ENCODE assay signal across 17 cellular contexts in genomic region chr1:229886636-229887035, GRCh38.
DNase-seq lines count a peak whose midpoint lies in the region; ATAC-seq and TF ChIP-seq lines count a peak whose summit lies in the region.
"Had no signal": no experiment of that assay in that cellular context is flagged by ENCODE, and none has a peak within 500 bp of the region (broad histone marks: within the 10 kb centered on the region; RNA-seq: fewer than 3 reads in every experiment).

No MANE protein-coding gene starts in this region.

- no peak overlapping the region for H2AFZ ChIP-seq in trophoblast cell (ENCODE audit: insufficient read depth, low read length, poor library complexity)

- H3K9ac ChIP-seq in trophoblast cell (ENCODE audit: low read length): no peak overlapping the region

- H4K8ac ChIP-seq in trophoblast cell (ENCODE audit: low read depth, low read length): no peak overlapping the region

- ATAC-seq in left ventricle myocardium superior: no peak
- ATAC-seq in gastroesophageal sphincter: no peak

- no peak overlapping the region for H3K14ac ChIP-seq in trophoblast cell (ENCODE audit: low read length)

- no peak overlapping the region for H4K12ac ChIP-seq in trophoblast cell (ENCODE audit: low read depth, low read length)

- no peaks in the 10 kb centered on the region for H3K36me3 ChIP-seq in left ventricle myocardium inferior
- no peaks in the 10 kb centered on the region for H3K36me3 ChIP-seq in gastroesophageal sphincter
- no peaks in the 10 kb centered on the region for H3K36me3 ChIP-seq in trophoblast cell (ENCODE audit: control insufficient read depth in 1 of 2, insufficient read depth in 2 of 2, low read length in 2 of 2)
- no peaks in the 10 kb centered on the region for H3K36me3 ChIP-seq in vagina
- no peaks in the 10 kb centered on the region for H3K36me3 ChIP-seq in ovary

- WGBS in gastroesophageal sphincter (ENCODE audit: low coverage in 1 of 2), 2 donors: 50 to 100% methylated on average over 1 to 2 of the region's 8 CpGs
- no CpG with 5 or more reads among the region's 8 CpGs for WGBS in trophoblast cell (ENCODE audit: extremely low coverage, insufficient coverage, insufficient read length)
- WGBS in ovary, 3 donors: 90 to 93% (median 91%) methylated on average over 8 of the region's 8 CpGs

- H4K91ac ChIP-seq in trophoblast cell (ENCODE audit: low read depth, low read length): no peak overlapping the region

- H3K9me3 ChIP-seq in left ventricle myocardium inferior (replicated peaks): no peaks in the 10 kb centered on the region
- H3K9me3 ChIP-seq in gastroesophageal sphincter: no peaks in the 10 kb centered on the region
- no peaks in the 10 kb centered on the region for H3K9me3 ChIP-seq in trophoblast cell (ENCODE audit: insufficient read depth, low read depth, low read length)
- H3K9me3 ChIP-seq in vagina: no peaks in the 10 kb centered on the region
- no peaks in the 10 kb centered on the region for H3K9me3 ChIP-seq in ovary

- no peaks in the 10 kb centered on the region for H3K79me1 ChIP-seq in trophoblast cell (ENCODE audit: low read length)

- no peak overlapping the region for H2BK5ac ChIP-seq in trophoblast cell (ENCODE audit: low read depth, low read length, poor library complexity)

- no peak overlapping the region for H2BK120ac ChIP-seq in trophoblast cell (ENCODE audit: insufficient read depth, low read length, poor library complexity)

- TF ChIP-seq CTCF in left ventricle myocardium inferior (IDR thresholded peaks at IDR 0.05; ENCODE audit: borderline replicate concordance): no peak
- no peak for TF ChIP-seq CTCF in gastroesophageal sphincter (IDR thresholded peaks at IDR 0.05)
- no peak for TF ChIP-seq CTCF in vagina (IDR thresholded peaks at IDR 0.05)
- TF ChIP-seq CTCF in ovary (IDR thresholded peaks at IDR 0.05): no peak

- H3K18ac ChIP-seq in trophoblast cell (ENCODE audit: low read length): no peak overlapping the region

- DNase-seq in left ventricle myocardium inferior (no peak), left ventricle myocardium superior (no peak), trophoblast cell (peak; percentile 34 to 61), vagina (ENCODE audit: extremely low spot score in 2 of 2) (peak; percentile 58 to 88), ovary (no peak), HCEC 1CT (no peak), NCI-H524 treated with DMSO at 0.1 percent for 48 hours (lab: John Stamatoyannopoulos, UW) (no peak)
- DNase-seq: H7, IMR-90, NCI-H1417, NCI-H187, NCI-H2107, NCI-H2227 treated with DMSO at 0.1 percent for 48 hours, NCI-H526, SIG-M5 had no signal

- TF ChIP-seq EP300 in gastroesophageal sphincter (IDR thresholded peaks at IDR 0.05): no peak
- TF ChIP-seq EP300 in ovary (IDR thresholded peaks at IDR 0.05): no peak

- H2AK5ac ChIP-seq in trophoblast cell (ENCODE audit: low read length): no peak overlapping the region

- no peak overlapping the region for H3K4me3 ChIP-seq in left ventricle myocardium inferior
- no peak overlapping the region for H3K4me3 ChIP-seq in gastroesophageal sphincter
- no peak overlapping the region for H3K4me3 ChIP-seq in trophoblast cell (ENCODE audit: low read depth, low read length)
- no peak overlapping the region for H3K4me3 ChIP-seq in vagina
- no peak overlapping the region for H3K4me3 ChIP-seq in ovary

- H3K79me2 ChIP-seq in trophoblast cell (ENCODE audit: control insufficient read depth, insufficient read depth, low read length, poor library complexity): no peaks in the 10 kb centered on the region

- H3K27ac ChIP-seq in left ventricle myocardium inferior (replicated peaks) (peak overlapping the region; percentile 86), gastroesophageal sphincter (peak overlapping the region; percentile 62 to 85 (median 80)), trophoblast cell (ENCODE audit: low read depth, low read length) (no peak overlapping the region), vagina (no peak overlapping the region), ovary (no peak overlapping the region)
- H3K27ac ChIP-seq: HL-60 had no signal

- no peak overlapping the region for H3K4ac ChIP-seq in trophoblast cell (ENCODE audit: low read depth, low read length)

- intact Hi-C loops in left ventricle myocardium inferior (cut with micrococcal nuclease) (no loop called here), left ventricle myocardium superior (cut with micrococcal nuclease) (no loop called here), vagina (cut with DNase I) (no loop called here), ovary (cut with DNase I) (no loop called here)

- no peak overlapping the region for H3K23ac ChIP-seq in trophoblast cell (ENCODE audit: low read length)

- H2BK12ac ChIP-seq in trophoblast cell (ENCODE audit: low read length): no peak overlapping the region

- H3K27me3 ChIP-seq in left ventricle myocardium inferior (ENCODE audit: low read depth) (peaks cover 6% of the 10 kb centered on the region), gastroesophageal sphincter (no peaks in the 10 kb centered on the region), trophoblast cell (ENCODE audit: insufficient read depth, low read length) (no peaks in the 10 kb centered on the region), vagina (no peaks in the 10 kb centered on the region), ovary (no peaks in the 10 kb centered on the region)

- TF ChIP-seq POLR2A in gastroesophageal sphincter (IDR thresholded peaks at IDR 0.05) (no peak), vagina (IDR thresholded peaks at IDR 0.05) (no peak), ovary (IDR thresholded peaks at IDR 0.05) (no peak)

- H3K4me1 ChIP-seq in left ventricle myocardium inferior (peaks cover 26% of the 10 kb centered on the region), gastroesophageal sphincter (peaks cover 0 to 56% (median 7%) of the 10 kb centered on the region in 3 donors), trophoblast cell (ENCODE audit: control insufficient read depth in 1 of 2, insufficient read depth in 2 of 2, low read length in 2 of 2) (no peaks in the 10 kb centered on the region), vagina (no peaks in the 10 kb centered on the region), ovary (ENCODE audit: insufficient read depth) (no peaks in the 10 kb centered on the region)

- no peak overlapping the region for H3K4me2 ChIP-seq in trophoblast cell (ENCODE audit: low read length)

Comparison
In these comparisons a context has a peak if more than half of its experiments do, and no peak if none do; other contexts are left out.
1. DNase-seq: peak in trophoblast cell (2 of 2) and vagina (2 of 2); none in left ventricle myocardium inferior (single experiment), left ventricle myocardium superior (single experiment), ovary (0 of 5), HCEC 1CT (single experiment) and NCI-H524 treated with DMSO at 0.1 percent for 48 hours (single experiment).
2. H3K27ac ChIP-seq: peak in left ventricle myocardium inferior (single experiment) and gastroesophageal sphincter (4 of 4); none in trophoblast cell (single experiment), vagina (single experiment) and ovary (0 of 2).